Comparison of ENCODE assay signal across 1 cellular context in the genomic region with DNA sequence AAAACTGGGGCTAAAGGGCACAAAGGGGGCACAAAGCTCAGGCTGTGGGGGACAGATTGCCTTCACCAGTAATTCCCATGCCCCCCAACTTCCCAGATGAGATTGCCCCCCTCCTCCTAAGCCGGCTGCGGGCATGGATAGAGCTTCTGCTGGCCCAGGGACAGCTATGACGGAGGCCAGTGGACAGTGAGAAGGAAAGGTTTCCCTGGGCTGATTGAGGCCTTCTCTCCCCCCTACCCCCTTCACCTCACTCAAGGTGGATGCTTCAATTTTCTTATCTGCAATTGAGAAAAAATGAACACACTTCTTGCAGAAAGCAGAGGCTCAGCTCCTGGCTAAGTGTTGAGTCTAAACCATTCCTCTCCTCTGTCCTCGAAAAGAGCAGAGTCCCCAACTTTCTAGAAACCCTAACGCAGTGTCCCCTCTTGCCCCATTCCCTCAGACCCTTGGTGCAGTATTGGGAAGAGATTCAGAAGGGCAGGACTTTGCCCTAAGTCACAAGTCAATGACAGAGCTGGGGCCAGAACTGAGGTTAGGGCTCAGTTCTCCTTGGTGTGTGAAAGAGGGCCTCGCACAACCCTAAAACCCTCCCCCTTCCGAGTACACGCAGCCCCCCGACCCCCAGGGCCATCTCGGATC.
TF ChIP-seq lines count a peak whose summit lies in the region.

No MANE protein-coding gene starts in this region.

TF ChIP-seq in liver, 16 proteins besides CTCF, POLR2A, EP300 and RAD21 (continued from another document):
- TF ChIP-seq ATF3 (IDR thresholded peaks at IDR 0.05): no peak
